ENCODE assay signal across 24 cellular contexts in the genomic region with DNA sequence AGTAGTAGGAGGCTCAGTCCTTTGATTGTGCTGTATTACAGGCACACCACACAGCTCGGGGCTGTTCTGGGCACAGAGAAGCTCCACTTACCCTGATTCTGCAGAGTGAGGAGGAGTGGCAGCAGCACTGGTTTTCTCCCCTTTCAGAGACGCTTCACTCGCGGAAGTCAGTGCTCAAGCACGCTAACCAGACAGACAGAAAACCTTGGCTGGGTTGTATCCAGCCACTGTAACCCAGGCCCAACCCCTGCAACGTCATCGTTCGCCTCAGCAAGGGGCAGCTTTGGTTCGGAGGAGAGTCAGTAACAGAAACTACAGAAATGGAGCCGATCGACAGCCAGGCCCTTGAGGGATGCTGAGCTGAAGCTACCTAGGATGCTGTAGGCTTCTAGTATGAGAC.
"Had no signal": no experiment of that assay in that cellular context is flagged by ENCODE, and none has a peak within 500 bp of the region (broad histone marks: within the 10 kb centered on the region; RNA-seq: fewer than 3 reads in every experiment).

No MANE protein-coding gene starts in this region.

- H3K4me3 ChIP-seq: gastroesophageal sphincter, tibial nerve had no signal

- H3K9me3 ChIP-seq: gastroesophageal sphincter, neutrophil, tibial nerve had no signal

- H3K36me3 ChIP-seq: gastroesophageal sphincter, neutrophil, tibial nerve, WERI-Rb-1 had no signal

- FAIRE-seq: endothelial cell of umbilical vein, keratinocyte, small intestine, TTC549 had no signal

- DNase-seq: activated CD4-positive, alpha-beta T cell treated with anti-CD3 and anti-CD28 coated beads for 48 hours; activated CD4-positive, alpha-beta T cell treated with anti-CD3 and anti-CD28 coated beads, Interleukin-2, amount 50 U/mL, for 48 hours; activated CD8-positive, alpha-beta memory T cell treated with anti-CD3 and anti-CD28 coated beads for 24 hours; activated gamma-delta T cell treated with Interleukin-2 at 50 U/mL for 16 hours; activated naive CD4-positive, alpha-beta T cell treated with anti-CD3 and anti-CD28 coated beads, Interleukin-2, amount 50 U/mL, for 16 hours; activated T-cell treated with anti-CD3 and anti-CD28 coated beads, Interleukin-2, amount 50 U/mL, for 24 hours; amniotic stem cell; caudate nucleus; hippocampal formation; left colon; natural killer cell; small intestine; stimulated activated CD4-positive, alpha-beta T cell treated with anti-CD3 and anti-CD28 coated beads, Interleukin-1b, Interleukin-23, amount 100 ng/mL, for 48 hours; stimulated activated naive CD4-positive, alpha-beta T cell; T-helper 9 cell; WERI-Rb-1 had no signal

- ATAC-seq: activated CD4-positive, CD25-positive, alpha-beta regulatory T cell treated with anti-CD3 and anti-CD28 coated beads, Interleukin-2, amount 50 U/mL, for 24 hours; gastroesophageal sphincter; left colon; natural killer cell; sciatic nerve had no signal

- H3K27ac ChIP-seq: neutrophil, WERI-Rb-1 had no signal

- H3K27me3 ChIP-seq: gastroesophageal sphincter, neutrophil, tibial nerve had no signal
